ENCODE assay signal across 1 cellular context in the genomic region with DNA sequence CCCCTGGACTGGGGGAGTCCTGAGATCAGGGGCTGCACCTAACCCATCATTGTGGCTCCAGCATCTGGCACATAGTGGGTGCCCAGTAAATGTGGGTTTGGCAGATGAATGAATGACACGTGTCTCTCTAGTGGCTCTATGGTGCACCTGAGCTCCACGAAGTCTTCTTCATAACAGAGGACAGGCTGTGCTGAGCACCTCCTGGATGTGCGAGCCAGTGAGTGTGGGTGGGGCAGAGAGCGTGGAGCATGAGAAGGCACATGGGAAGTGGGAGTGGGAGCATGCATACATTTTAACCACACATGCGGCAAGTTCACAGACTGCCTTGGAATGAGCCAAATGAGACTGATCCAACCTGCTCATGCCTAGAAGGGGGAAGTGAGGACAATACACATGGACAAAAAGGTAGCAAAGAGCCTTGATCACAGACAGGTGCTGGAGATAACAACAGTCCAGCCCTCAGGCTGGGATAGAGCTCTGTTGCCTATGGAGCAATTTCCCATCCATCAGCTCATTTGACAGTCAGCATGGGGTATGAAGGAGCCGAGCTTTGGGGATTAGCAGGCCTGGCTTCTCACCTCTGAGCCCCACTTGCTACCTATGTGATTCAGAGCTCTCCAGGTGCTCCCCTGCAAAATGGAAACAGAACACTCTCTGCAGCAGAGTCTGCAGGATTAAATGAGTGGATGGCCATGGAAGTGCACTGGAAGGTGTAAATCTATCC.
TF ChIP-seq lines count a peak whose summit lies in the region.

No MANE protein-coding gene starts in this region.

TF ChIP-seq in HEK293, 187 proteins besides CTCF, POLR2A, EP300 and RAD21 (continued from another document):
- no peak for TF ChIP-seq PRDM4 (tag by site-specific recombination; IDR thresholded peaks at IDR 0.05)
